ENCODE assay signal across 26 cellular contexts in the genomic region with DNA sequence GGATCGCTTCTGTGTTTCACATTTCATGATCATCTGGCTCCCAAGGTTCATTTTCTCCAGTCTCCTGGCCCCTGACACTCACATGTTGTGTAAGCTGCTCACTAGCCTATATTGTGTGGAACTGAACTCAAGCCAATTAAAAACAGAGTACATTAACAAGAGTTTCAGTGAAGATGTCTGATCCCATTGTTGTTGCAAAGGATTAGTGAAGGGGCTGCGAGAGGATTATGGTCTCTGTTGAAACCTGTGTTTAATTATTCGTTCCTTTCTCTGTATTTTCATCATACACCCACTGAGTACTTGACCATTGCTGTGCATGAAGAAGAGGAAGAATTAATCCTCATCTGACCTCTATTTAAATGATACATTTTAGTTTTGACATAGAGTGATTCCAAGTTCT. TPM values are rescaled to one million over a fixed set of nuclear protein-coding genes. Genes with fewer than 3 reads are reported as not detected.
DNase-seq lines count a peak whose midpoint lies in the region; ATAC-seq, FAIRE-seq and TF ChIP-seq lines count a peak whose summit lies in the region.
"Had no signal": no experiment of that assay in that cellular context is flagged by ENCODE, and none has a peak within 500 bp of the region (broad histone marks: within the 10 kb centered on the region; RNA-seq: fewer than 3 reads in every experiment).

No MANE protein-coding gene starts in this region.

- no peak for ATAC-seq in T-helper 17 cell
- ATAC-seq: HCT116, Panc1 had no signal

- DNase-seq in D721Med (ENCODE audit: insufficient read length, low spot score) (no peak), Karpas-422 (no peak), OCI-LY7 (ENCODE audit: low spot score) (no peak), neural progenitor cell (ENCODE audit: low spot score) (peak; percentile 32), T-helper 17 cell (no peak), putamen (ENCODE audit: low spot score) (no peak), OCI-M1 (lab: John Stamatoyannopoulos, UW) (no peak)
- DNase-seq: CD4-positive, CD25-positive, alpha-beta regulatory T cell; DMS53; Kasumi-1; NCI-H1092 treated with DMSO at 0.1 percent for 48 hours; NCI-H1436; NCI-H187; NCI-H2081 treated with DMSO at 0.1 percent for 48 hours; NCI-H2171; NCI-H226; NCI-H510A; NCI-H748 treated with DMSO at 0.1 percent for 48 hours; NK-92 treated with Interleukin-12 subunit alpha and Interleukin-12 subunit beta, amount 100 ng/mL, for 24 hours; SHP77 had no signal

- H2AFZ ChIP-seq in Karpas-422 (ENCODE audit: low read length) (no peak overlapping the region), OCI-LY7 (ENCODE audit: low read length) (no peak overlapping the region), neural progenitor cell (replicated peaks) (no peak overlapping the region)

- no peaks in the 10 kb centered on the region for H3K27me3 ChIP-seq in Karpas-422 (ENCODE audit: low read length)
- H3K27me3 ChIP-seq in neural progenitor cell = no peaks in the 10 kb centered on the region

- H3K79me2 ChIP-seq in Karpas-422 (ENCODE audit: low read length) (peaks cover 92% of the 10 kb centered on the region), OCI-LY7 (ENCODE audit: insufficient read depth, low read depth, low read length) (peaks cover 91% of the 10 kb centered on the region), neural progenitor cell (ENCODE audit: low read depth) (no peaks in the 10 kb centered on the region)

- H4K20me1 ChIP-seq in Karpas-422 (ENCODE audit: insufficient read depth, low read depth, low read length) (no peaks in the 10 kb centered on the region), OCI-LY7 (ENCODE audit: insufficient read depth, low read length) (peaks cover 5% of the 10 kb centered on the region), neural progenitor cell (ENCODE audit: low read depth) (no peaks in the 10 kb centered on the region)

- H3K9me3 ChIP-seq in Karpas-422 (ENCODE audit: low read length) (no peaks in the 10 kb centered on the region), OCI-LY7 (ENCODE audit: low read length) (no peaks in the 10 kb centered on the region), neural progenitor cell (ENCODE audit: low read depth) (peaks cover 3% of the 10 kb centered on the region), T-helper 17 cell (ENCODE audit: control insufficient read depth, low read length, poor library complexity, severe bottlenecking) (no peaks in the 10 kb centered on the region)

- POLR2A ChIA-PET in OCI-LY7 (lab: Charles Lee) = no interaction called here

- no peak overlapping the region for H3K4me3 ChIP-seq in Karpas-422 (ENCODE audit: low read length)
- H3K4me3 ChIP-seq in OCI-LY7 (ENCODE audit: low read depth, low read length, poor library complexity, severe bottlenecking) = no peak overlapping the region
- no peak overlapping the region for H3K4me3 ChIP-seq in neural progenitor cell
- H3K4me3 ChIP-seq: SK-N-MC had no signal

- H3K9me2 ChIP-seq in Karpas-422 (replicated peaks; ENCODE audit: insufficient read depth, low read length) (no peaks in the 10 kb centered on the region), OCI-LY7 (ENCODE audit: insufficient read depth, low read length) (no peaks in the 10 kb centered on the region)

- H3K36me3 ChIP-seq in Karpas-422 (ENCODE audit: insufficient read depth, low read length) = peaks cover 19% of the 10 kb centered on the region
- H3K36me3 ChIP-seq in OCI-LY7 (ENCODE audit: insufficient read depth, low read length) = peaks cover 43% of the 10 kb centered on the region
- no peaks in the 10 kb centered on the region for H3K36me3 ChIP-seq in neural progenitor cell

- peak; percentile 35 for FAIRE-seq in D721Med (lab: Jason Lieb, UNC)
- FAIRE-seq: H1 had no signal

- CTCF ChIA-PET in OCI-LY7 (lab: Charles Lee; ENCODE audit: unreplicated experiment) = no interaction called here

- TF ChIP-seq CTCF in D721Med (IDR thresholded peaks at IDR 0.05; ENCODE audit: insufficient read depth, missing control alignments) = no peak
- TF ChIP-seq CTCF in OCI-LY7 (conservative IDR thresholded peaks at IDR 0.05; ENCODE audit: low read length) = no peak
- no peak for TF ChIP-seq CTCF in neural progenitor cell (IDR thresholded peaks at IDR 0.05)

- H3K27me3 Mint-ChIP-seq in neural progenitor cell (ENCODE audit: insufficient read depth, low read depth) (no peaks in the 10 kb centered on the region), T-helper 17 cell (no peaks in the 10 kb centered on the region)
- H3K27me3 Mint-ChIP-seq: CD4-positive, CD25-positive, alpha-beta regulatory T cell had no signal

- H3F3A ChIP-seq in neural progenitor cell (ENCODE audit: low read depth) = no peaks in the 10 kb centered on the region

- H3K27ac ChIP-seq in Karpas-422 (ENCODE audit: low read length) = peak overlapping the region; percentile 72
- no peak overlapping the region for H3K27ac ChIP-seq in OCI-LY7 (ENCODE audit: low read depth, low read length, poor library complexity, severe bottlenecking)
- H3K27ac ChIP-seq in neural progenitor cell = no peak overlapping the region
- H3K27ac ChIP-seq: RWPE1, SK-N-MC had no signal

- H3K4me1 ChIP-seq in Karpas-422 (ENCODE audit: low read length) = peaks cover 85% of the 10 kb centered on the region
- peaks cover 37% of the 10 kb centered on the region for H3K4me1 ChIP-seq in OCI-LY7 (ENCODE audit: insufficient read depth, low read length, poor library complexity, severe bottlenecking)
- H3K4me1 ChIP-seq in neural progenitor cell = peaks cover 5% of the 10 kb centered on the region

- no TSS peak for BruUV-seq in OCI-LY7 (replicated peaks; lab: Mats Ljungman, UMichigan)

- peaks cover 8% of the 10 kb centered on the region for H3K4me1 Mint-ChIP-seq in neural progenitor cell
- H3K4me1 Mint-ChIP-seq in T-helper 17 cell = no peaks in the 10 kb centered on the region
- H3K4me1 Mint-ChIP-seq: CD4-positive, CD25-positive, alpha-beta regulatory T cell had no signal

- H3K36me3 Mint-ChIP-seq in neural progenitor cell = no peaks in the 10 kb centered on the region
- H3K36me3 Mint-ChIP-seq in T-helper 17 cell (ENCODE audit: low read depth) = no peaks in the 10 kb centered on the region
- H3K36me3 Mint-ChIP-seq: CD4-positive, CD25-positive, alpha-beta regulatory T cell had no signal

- peak overlapping the region; percentile 34 for H3K4me2 ChIP-seq in Karpas-422 (ENCODE audit: low read depth, low read length, poor library complexity, severe bottlenecking)
- peak overlapping the region; percentile 26; the same call in 1 of the 2 replicates for H3K4me2 ChIP-seq in OCI-LY7 (ENCODE audit: low read length)
- H3K4me2 ChIP-seq in neural progenitor cell = no peak overlapping the region

- intact Hi-C loops in OCI-LY7 (cut with micrococcal nuclease; ENCODE audit: unreplicated experiment) = no loop called here

- no peak overlapping the region for H3K27ac Mint-ChIP-seq in neural progenitor cell
- H3K27ac Mint-ChIP-seq in T-helper 17 cell = no peak overlapping the region
- H3K27ac Mint-ChIP-seq: CD4-positive, CD25-positive, alpha-beta regulatory T cell had no signal

- peak overlapping the region; percentile 15 for H3K9ac ChIP-seq in Karpas-422 (ENCODE audit: low read length)
- H3K9ac ChIP-seq in neural progenitor cell = no peak overlapping the region

- peaks cover 2% of the 10 kb centered on the region for H3K9me3 Mint-ChIP-seq in neural progenitor cell

- no peak overlapping the region for H3K4me3 Mint-ChIP-seq in neural progenitor cell
- no peak overlapping the region for H3K4me3 Mint-ChIP-seq in T-helper 17 cell
- H3K4me3 Mint-ChIP-seq: CD4-positive, CD25-positive, alpha-beta regulatory T cell had no signal

RNA-seq across cellular contexts. Expression of a gene that starts 54.7 kb away (rescaled TPM):
- total RNA-seq in Karpas-422 (2014; rRNA removed; shearing (Covaris generic); ENCODE audit: low replicate concordance) = 80.7 and 231 TPM in 2 replicates
- total RNA-seq in OCI-LY7 (2014; rRNA removed; shearing (Covaris generic)) = 74.1 and 102 TPM in 2 replicates
- 106 and 127 TPM in 2 replicates for total RNA-seq in OCI-LY7 (2022)
- total RNA-seq in neural progenitor cell (ENCODE audit: low replicate concordance) = 13.5 and 18.0 TPM in 2 replicates
- total RNA-seq in T-helper 17 cell = under 1 TPM; 0.31 to 0.90 TPM
- total RNA-seq: HT-29 had no signal
